ENCODE assay signal across 20 cellular contexts in the genomic region with DNA sequence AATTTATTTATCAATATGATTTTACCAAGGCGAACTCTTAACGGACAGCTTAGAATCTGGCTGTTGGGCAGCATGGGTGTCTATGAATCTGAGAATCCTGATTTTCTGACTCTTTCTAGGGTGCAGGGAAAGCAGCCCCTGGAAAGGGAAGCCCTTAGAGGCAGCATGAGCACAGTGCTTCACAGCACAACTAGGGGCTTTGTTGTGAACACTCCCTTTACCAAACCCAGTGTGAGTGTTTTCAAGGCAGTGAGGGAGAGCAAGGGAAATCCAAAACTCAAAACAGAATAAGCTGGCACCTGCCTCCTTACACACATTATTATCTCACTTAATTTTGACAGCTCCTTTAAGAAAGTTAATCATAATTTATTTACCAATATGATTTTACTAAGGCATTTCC.
"Had no signal": no experiment of that assay in that cellular context is flagged by ENCODE, and none has a peak within 500 bp of the region (broad histone marks: within the 10 kb centered on the region; RNA-seq: fewer than 3 reads in every experiment).

No MANE protein-coding gene starts in this region.

- H3K27me3 ChIP-seq: ascending aorta, brain microvascular endothelial cell, suprapubic skin, tibial artery had no signal

- H3K27ac ChIP-seq: brain microvascular endothelial cell, coronary artery, suprapubic skin, tibial artery had no signal

- H3K9me3 ChIP-seq: ascending aorta, suprapubic skin, tibial artery had no signal

- H3K4me1 ChIP-seq: suprapubic skin had no signal

- H3K36me3 ChIP-seq: ascending aorta, brain microvascular endothelial cell, suprapubic skin, tibial artery had no signal

- DNase-seq: activated CD4-positive, alpha-beta T cell treated with anti-CD3 and anti-CD28 coated beads for 48 hours; activated CD4-positive, alpha-beta T cell treated with anti-CD3 and anti-CD28 coated beads, Interleukin-2, amount 50 U/mL, for 48 hours; activated CD8-positive, alpha-beta memory T cell treated with anti-CD3 and anti-CD28 coated beads for 24 hours; activated effector memory CD4-positive, alpha-beta T cell treated with Interleukin-2 at 50 U/mL for 16 hours; activated naive CD4-positive, alpha-beta T cell treated with anti-CD3 and anti-CD28 coated beads for 36 hours; activated naive CD8-positive, alpha-beta T cell treated with anti-CD3 and anti-CD28 coated beads for 36 hours; brain microvascular endothelial cell; foreskin fibroblast; immature natural killer cell; kidney; naive thymus-derived CD8-positive, alpha-beta T cell; posterior cingulate gyrus; right cardiac atrium; stimulated activated naive CD4-positive, alpha-beta T cell; T-cell; tibial artery had no signal

- ATAC-seq: esophagus mucosa; naive thymus-derived CD8-positive, alpha-beta T cell; right cardiac atrium; T-cell had no signal

- H3K4me3 ChIP-seq: ascending aorta, coronary artery, suprapubic skin, tibial artery had no signal
